8 cellular contexts compared by ENCODE assay signal in genomic region chr7:118214051-118214832, GRCh38. TPM values are rescaled to one million over a fixed set of nuclear protein-coding genes. Genes with fewer than 3 reads are reported as not detected.
DNase-seq lines count a peak whose midpoint lies in the region; ATAC-seq and TF ChIP-seq lines count a peak whose summit lies in the region.

No MANE protein-coding gene starts in this region.

- H3K9ac ChIP-seq in stomach smooth muscle (ENCODE audit: low read length in 2 of 2) = peak overlapping the region; percentile 71 to 79

- no peak for TF ChIP-seq POLR2A in erythroblast (IDR thresholded peaks at IDR 0.05; ENCODE audit: low read length)

- peaks cover 12% of the 10 kb centered on the region in 2 donors for H3K4me1 Mint-ChIP-seq in natural killer cell treated with Interleukin-12 subunit alpha and Interleukin-12 subunit beta and Interleukin-15 and Interleukin-18, amount 100 ng/mL, for 72 hours (ENCODE audit: low read depth in 2 of 2)

- H3K36me3 ChIP-seq in stomach smooth muscle (ENCODE audit: control insufficient read depth in 2 of 2, insufficient read depth in 2 of 2, low read length in 2 of 2) = no peaks in the 10 kb centered on the region

- no peaks in the 10 kb centered on the region for H3K9me3 ChIP-seq in stomach smooth muscle (ENCODE audit: control insufficient read depth in 2 of 2, low read length in 2 of 2)

- DNase-seq in A172 (ENCODE audit: low spot score) (peak; percentile 70), NCI-H526 treated with DMSO at 0.1 percent for 48 hours (lab: John Stamatoyannopoulos, UW) (peak; percentile 45), erythroblast (lab: John Stamatoyannopoulos, UW) (peak; percentile 67 to 74)
- DNase-seq in activated CD8-positive, alpha-beta memory T cell treated with anti-CD3 and anti-CD28 coated beads, Interleukin-2, amount 50 U/mL, for 24 hours (ENCODE audit: extremely low read depth) = peak; percentile 53
- DNase-seq in natural killer cell treated with Interleukin-12 subunit alpha and Interleukin-12 subunit beta and Interleukin-15 and Interleukin-18, amount 100 ng/mL, for 72 hours (ENCODE audit: low spot score) = peak; percentile 72

- no peaks in the 10 kb centered on the region for H3K4me1 ChIP-seq in stomach smooth muscle (ENCODE audit: control insufficient read depth, insufficient read depth, low read length)

- peak overlapping the region; percentile 13 for H3K27ac ChIP-seq in stomach smooth muscle (ENCODE audit: low read length)

- H3K27me3 ChIP-seq in stomach smooth muscle (ENCODE audit: control insufficient read depth in 1 of 2, insufficient read depth in 2 of 2, low read length in 2 of 2) = no peaks in the 10 kb centered on the region

- H3K4me3 ChIP-seq in stomach smooth muscle (ENCODE audit: low read length in 2 of 2) = peak overlapping the region; percentile 82 to 95

- peaks cover 11 to 15% of the 10 kb centered on the region in 2 donors for H3K27me3 Mint-ChIP-seq in natural killer cell treated with Interleukin-12 subunit alpha and Interleukin-12 subunit beta and Interleukin-15 and Interleukin-18, amount 100 ng/mL, for 72 hours

- no peaks in the 10 kb centered on the region for H3K36me3 Mint-ChIP-seq in natural killer cell treated with Interleukin-12 subunit alpha and Interleukin-12 subunit beta and Interleukin-15 and Interleukin-18, amount 100 ng/mL, for 72 hours

- no peaks in the 10 kb centered on the region for H3K9me3 Mint-ChIP-seq in natural killer cell treated with Interleukin-12 subunit alpha and Interleukin-12 subunit beta and Interleukin-15 and Interleukin-18, amount 100 ng/mL, for 72 hours

- peak overlapping the region; percentile 85 for H3K4me3 Mint-ChIP-seq in natural killer cell treated with Interleukin-12 subunit alpha and Interleukin-12 subunit beta and Interleukin-15 and Interleukin-18, amount 100 ng/mL, for 72 hours

- H3K27ac Mint-ChIP-seq in natural killer cell treated with Interleukin-12 subunit alpha and Interleukin-12 subunit beta and Interleukin-15 and Interleukin-18, amount 100 ng/mL, for 72 hours = peak overlapping the region; percentile 46 to 75

- ATAC-seq in GM18520 (IDR thresholded peaks at IDR 0.05; ENCODE audit: unreplicated experiment) (peak; percentile 94), HG03045 (IDR thresholded peaks at IDR 0.05; ENCODE audit: unreplicated experiment) (peak; percentile 97)
- ATAC-seq in natural killer cell treated with Interleukin-12 subunit alpha and Interleukin-12 subunit beta and Interleukin-15 and Interleukin-18, amount 100 ng/mL, for 72 hours = peak; percentile 90

RNA-seq across cellular contexts. Expression of gene ANKRD7, which starts 10.3 kb away (rescaled TPM):
- total RNA-seq in A172 (2014; rRNA removed; shearing (Covaris generic)) = 3.2 and 3.8 TPM in 2 replicates
- not detected for total RNA-seq in natural killer cell treated with Interleukin-12 subunit alpha and Interleukin-12 subunit beta and Interleukin-15 and Interleukin-18, amount 100 ng/mL, for 72 hours

RNA-seq across cellular contexts. Expression of gene LSM8, which starts 30.3 kb away (rescaled TPM):
- total RNA-seq in A172 (2014; rRNA removed; shearing (Covaris generic)) = 103 TPM in 2 replicates
- total RNA-seq in natural killer cell treated with Interleukin-12 subunit alpha and Interleukin-12 subunit beta and Interleukin-15 and Interleukin-18, amount 100 ng/mL, for 72 hours = 10 to 100 TPM; 37.3 to 48.0 TPM

Comparison
In these comparisons a context has a peak if more than half of its experiments do, and no peak if none do; other contexts are left out.
1. Peak in every context shown above with its lines: DNase-seq, ATAC-seq, H3K4me3 ChIP-seq and H3K27ac ChIP-seq.